8 cellular contexts compared by ENCODE assay signal in genomic region chr9:106862115-106862945, GRCh38. TPM values are rescaled to one million over a fixed set of nuclear protein-coding genes. Genes with fewer than 3 reads are reported as not detected.
A peak's percentile ranks its signal among the peaks of the same experiment; 100 is the strongest.
DNase-seq lines count a peak whose midpoint lies in the region; ATAC-seq, FAIRE-seq and TF ChIP-seq lines count a peak whose summit lies in the region.

No MANE protein-coding gene starts in this region.

- FAIRE-seq in HepG2 (lab: Jason Lieb, UNC): no peak

- no peaks in the 10 kb centered on the region for H4K20me1 ChIP-seq in HepG2 (ENCODE audit: insufficient read depth, low read length)

- TF ChIP-seq RAD21 in liver (IDR thresholded peaks at IDR 0.05) (peak; percentile 57 to 64), HepG2 (CRISPR knock-in tag; IDR thresholded peaks at IDR 0.05) (no peak)

- TF ChIP-seq EP300 in HepG2 (IDR thresholded peaks at IDR 0.05; ENCODE audit: low read depth in 2 of 2, low read length in 2 of 2) (no peak), HepG2 (CRISPR knock-in tag; IDR thresholded peaks at IDR 0.05; ENCODE audit: borderline replicate concordance) (no peak), transverse colon (IDR thresholded peaks at IDR 0.05; ENCODE audit: low read depth) (no peak)

- no peak overlapping the region for H3K4me2 ChIP-seq in HepG2 (ENCODE audit: low read depth, low read length)

- TF ChIP-seq POLR2A in HepG2 (IDR thresholded peaks at IDR 0.05; ENCODE audit: insufficient read depth in 1 of 2, low read depth in 2 of 2, low read length in 2 of 2) (no peak), transverse colon (IDR thresholded peaks at IDR 0.05) (no peak)

- in situ Hi-C loops in HepG2 (cut with HindIII; ENCODE audit: extremely low pct_ligation_motif_present, low pct_unique_long_range_greater_than_20kb) (no loop called here), transverse colon (cut with MboI; ENCODE audit: low pct_ligation_motif_present in 1 of 4, low pct_unique_long_range_greater_than_20kb in 1 of 4, low sequenced_read_pairs in 3 of 4) (loop anchor here in 1 of 4 donors (25.0 kb wide), 1 partner anchor 300 kb away; no protein-coding TSS in a partner anchor)

- no peaks in the 10 kb centered on the region for H3K9me3 ChIP-seq in liver (ENCODE audit: control insufficient read depth in 4 of 4, low read length in 3 of 4)
- no peaks in the 10 kb centered on the region for H3K9me3 ChIP-seq in HepG2 (ENCODE audit: low read length)
- no peaks in the 10 kb centered on the region for H3K9me3 ChIP-seq in transverse colon

- H2AFZ ChIP-seq in HepG2 (ENCODE audit: low read length): no peak overlapping the region

- DNase-seq in HepG2 (ENCODE audit: low spot score): no peak
- peak; percentile 83 for DNase-seq in NCI-H82 (lab: John Stamatoyannopoulos, UW)
- peak in 5 of 10 donors; percentile 27 to 60 (median 30) for DNase-seq in dorsolateral prefrontal cortex
- peak; percentile 25 to 46 for DNase-seq in lung microvascular endothelial cell (ENCODE audit: low read depth in 2 of 2)
- peak; percentile 52 for DNase-seq in transverse colon
- no peak for DNase-seq in NK-92 (lab: John Stamatoyannopoulos, UW; ENCODE audit: unreplicated experiment)
- DNase-seq in NAMALWA (ENCODE audit: low spot score): no peak

- H3K4me3 ChIP-seq in liver (ENCODE audit: low read depth in 1 of 3, low read length in 3 of 3): peak overlapping the region; percentile 50 to 67 (median 59)
- no peak overlapping the region for H3K4me3 ChIP-seq in HepG2 (replicated peaks in 1 of 3; ENCODE audit: insufficient read depth in 1 of 3, low read depth in 2 of 3, low read length in 3 of 3)
- peak overlapping the region; percentile 54 to 92 (median 77) for H3K4me3 ChIP-seq in dorsolateral prefrontal cortex
- H3K4me3 ChIP-seq in transverse colon: peak overlapping the region; percentile 65 to 90 (median 80)

- no TSS peak for BruUV-seq in HepG2 (replicated peaks; lab: Mats Ljungman, UMichigan)

- no peak for ATAC-seq in HepG2

- intact Hi-C loops in HepG2 (cut with micrococcal nuclease; ENCODE audit: unreplicated experiment) (no loop called here), dorsolateral prefrontal cortex (cut with DNase I) (loop anchor here (2.0 to 10.0 kb wide), 6 partner anchors 58 to 978 kb away; no protein-coding TSS in a partner anchor), transverse colon (cut with DNase I; ENCODE audit: low total_unique reads) (loop anchor here (10.0 kb wide), 1 partner anchor 158 kb away; no protein-coding TSS in a partner anchor)

- CTCF ChIA-PET in HepG2 (lab: Yijun Ruan, JAX; ENCODE audit: low intra/inter-chr PET ratio, low total read pairs): no interaction called here

- H3K27me3 ChIP-seq in liver (ENCODE audit: control insufficient read depth in 4 of 4, insufficient read depth in 4 of 4, low read length in 3 of 4): peaks cover 0 to 18% (median 9%) of the 10 kb centered on the region in 4 donors
- H3K27me3 ChIP-seq in HepG2 (ENCODE audit: control insufficient read depth in 1 of 2, insufficient read depth in 2 of 2, low read length in 2 of 2): peaks cover 0 to 37% of the 10 kb centered on the region in 2 experiments; a peak in 3 of 5 replicates
- peaks cover 0 to 34% (median 12%) of the 10 kb centered on the region in 45 donors for H3K27me3 ChIP-seq in dorsolateral prefrontal cortex
- H3K27me3 ChIP-seq in transverse colon: peaks cover 12% of the 10 kb centered on the region

- TF ChIP-seq CTCF in liver (IDR thresholded peaks at IDR 0.05; ENCODE audit: low read depth, low read length, missing input control) (peak; percentile 13), HepG2 (CRISPR knock-in tag; IDR thresholded peaks at IDR 0.05) (no peak), dorsolateral prefrontal cortex (IDR thresholded peaks at IDR 0.05 in 54 of 56, conservative IDR thresholded peaks at IDR 0.05 in 2 of 56; ENCODE audit: low read depth in 1 of 56, partially characterized antibody in 56 of 56) (peak in 25 of 56 donors; percentile 6 to 51 (median 23)), transverse colon (IDR thresholded peaks at IDR 0.05) (peak in 2 of 5 experiments; percentile 14 to 41)

- H3K9ac ChIP-seq in liver (ENCODE audit: low read depth in 1 of 2, low read length in 2 of 2) (peak overlapping the region in 1 of 2 donors; percentile 24), HepG2 (ENCODE audit: insufficient read depth, low read depth, low read length) (no peak overlapping the region)

- no peaks in the 10 kb centered on the region for H3K79me2 ChIP-seq in HepG2 (ENCODE audit: insufficient read depth, low read length)

- POLR2A ChIA-PET in HepG2 (lab: Yijun Ruan, JAX): no interaction called here

- H3K36me3 ChIP-seq in liver (ENCODE audit: control insufficient read depth in 4 of 4, insufficient read depth in 3 of 4, low read depth in 1 of 4, low read length in 3 of 4): no peaks in the 10 kb centered on the region
- no peaks in the 10 kb centered on the region for H3K36me3 ChIP-seq in HepG2 (replicated peaks in 1 of 2; ENCODE audit: control insufficient read depth in 1 of 2, insufficient read depth in 2 of 2, low read length in 2 of 2)
- H3K36me3 ChIP-seq in transverse colon: no peaks in the 10 kb centered on the region

- H3K27ac ChIP-seq in liver (ENCODE audit: low read depth in 1 of 2, low read length in 2 of 2) (peak overlapping the region; percentile 73 to 80), HepG2 (ENCODE audit: extremely low read length, insufficient read depth, low read length) (no peak overlapping the region), dorsolateral prefrontal cortex (peak overlapping the region in 58 of 59 donors; percentile 27 to 95 (median 90)), transverse colon (peak overlapping the region; percentile 83 to 91 (median 87))

- WGBS in liver: 6% methylated on average over 37 of the region's 37 CpGs
- WGBS in HepG2 (ENCODE audit: low lambda C conversion rate): 20% methylated on average over 25 of the region's 37 CpGs
- 5 to 10% methylated on average over 25 to 37 of the region's 37 CpGs for WGBS in transverse colon (ENCODE audit: low coverage in 1 of 2), 2 donors

- peaks cover 8 to 48% (median 33%) of the 10 kb centered on the region in 4 donors for H3K4me1 ChIP-seq in liver (ENCODE audit: control insufficient read depth in 4 of 4, insufficient read depth in 4 of 4, low read length in 3 of 4)
- H3K4me1 ChIP-seq in HepG2 (ENCODE audit: insufficient read depth, low read length): no peaks in the 10 kb centered on the region
- H3K4me1 ChIP-seq in transverse colon: peaks cover 0 to 41% (median 5%) of the 10 kb centered on the region in 4 donors

TF ChIP-seq in liver, 16 proteins besides CTCF, POLR2A, EP300 and RAD21:
- peak; percentile 8 for TF ChIP-seq NR2F2 (IDR thresholded peaks at IDR 0.05)
- TF ChIP-seq YY1 (IDR thresholded peaks at IDR 0.05): no peak
TF ChIP-seq in liver: peak in this region for 1.

TF ChIP-seq in HepG2, 621 proteins besides CTCF, POLR2A, EP300 and RAD21:
- TF ChIP-seq TBX2 (CRISPR knock-in tag; IDR thresholded peaks at IDR 0.05; ENCODE audit: borderline replicate concordance): no peak
- no peak for TF ChIP-seq KLF9 (CRISPR knock-in tag; IDR thresholded peaks at IDR 0.05; ENCODE audit: low read depth)
- no peak for TF ChIP-seq GPBP1L1 (CRISPR knock-in tag; IDR thresholded peaks at IDR 0.05)

RNA-seq across cellular contexts. Expression of gene ZNF462, which starts 0.6 kb away (rescaled TPM):
- 1 to 10 TPM; 2.0 to 2.1 TPM for total RNA-seq in liver
- polyA plus RNA-seq in liver: under 1 TPM; 0.35 to 0.78 TPM
- not detected in 2 replicates for total RNA-seq in HepG2 (2016; rRNA removed; fragmentation: Illumina TruSeq; extraction: Trizol)
- not detected in 2 replicates for total RNA-seq in HepG2 (2016; cell fraction: cytosol; rRNA removed; fragmentation: Illumina TruSeq; extraction: Trizol; ENCODE audit: low read depth)
- not detected in 2 replicates for total RNA-seq in HepG2 (2016; cell fraction: insoluble cytoplasmic fraction; rRNA removed; fragmentation: Illumina TruSeq; extraction: Trizol)
- total RNA-seq in HepG2 (2016; cell fraction: membrane; rRNA removed; fragmentation: Illumina TruSeq; extraction: Trizol): not detected in 2 replicates
- not detected in 2 replicates for total RNA-seq in HepG2 (2016; cell fraction: nucleus; rRNA removed; fragmentation: Illumina TruSeq; extraction: Trizol)
- polyA plus RNA-seq in HepG2 (2011; rRNA removed): not detected in 2 replicates
- not detected in 2 replicates for polyA plus RNA-seq in HepG2 (2011; cell fraction: cytosol; rRNA removed)
- 0.02 TPM in 1 of 2 replicates, not detected in the other for polyA plus RNA-seq in HepG2 (2011; cell fraction: nucleus; rRNA removed)
- polyA plus RNA-seq in HepG2 (2012): not detected in 2 replicates
- polyA plus RNA-seq in HepG2 (2016; cell fraction: cytosol; fragmentation: Illumina TruSeq; extraction: Trizol; ENCODE audit: low read depth): not detected in 2 replicates
- polyA plus RNA-seq in HepG2 (2016; cell fraction: insoluble cytoplasmic fraction; fragmentation: Illumina TruSeq; extraction: Trizol; ENCODE audit: low read depth): not detected in 2 replicates
- not detected in 2 replicates for polyA plus RNA-seq in HepG2 (2016; cell fraction: membrane; fragmentation: Illumina TruSeq; extraction: Trizol; ENCODE audit: low read depth)
- polyA plus RNA-seq in HepG2 (2016; cell fraction: nucleus; fragmentation: Illumina TruSeq; extraction: Trizol; ENCODE audit: insufficient read depth, low read depth): not detected in 2 replicates
- polyA minus RNA-seq in HepG2 (2011; rRNA and poly(A)+ RNA removed; ENCODE audit: low replicate concordance): 5.4 TPM in 1 of 2 replicates, not detected in the other
- polyA minus RNA-seq in HepG2 (2011; cell fraction: cytosol; rRNA and poly(A)+ RNA removed): not detected in 2 replicates
- polyA minus RNA-seq in HepG2 (2011; cell fraction: nucleus; rRNA and poly(A)+ RNA removed): not detected in 2 replicates
- total RNA-seq in dorsolateral prefrontal cortex: 10 to 100 TPM; 28.3 to 76.5 (median 48.5) TPM
- 4.2 and 4.6 TPM in 2 replicates for total RNA-seq in lung microvascular endothelial cell
- 10 to 100 TPM; 17.5 to 28.7 (median 22.9) TPM for total RNA-seq in transverse colon

Comparison
In these comparisons a context has a peak if more than half of its experiments do, and no peak if none do; other contexts are left out.
1. H3K4me3 ChIP-seq: peak in liver (3 of 3), dorsolateral prefrontal cortex (59 of 59) and transverse colon (4 of 4); none in HepG2 (0 of 3).
2. DNase-seq: peak in NCI-H82 (single experiment), lung microvascular endothelial cell (2 of 2) and transverse colon (single experiment); none in HepG2 (single experiment), NK-92 (single experiment) and NAMALWA (single experiment).